1 cellular context compared by ENCODE assay signal in genomic region chr11:22792497-22792896, GRCh38.
TF ChIP-seq lines count a peak whose summit lies in the region.

No MANE protein-coding gene starts in this region.

TF ChIP-seq in GM23338, 12 proteins besides CTCF, POLR2A, EP300 and RAD21 (continued from another document):
- TF ChIP-seq ETS1 (IDR thresholded peaks at IDR 0.05): no peak
- no peak for TF ChIP-seq EZH2 (IDR thresholded peaks at IDR 0.05; ENCODE audit: low read depth, unreplicated experiment)
- no peak for TF ChIP-seq CREB1 (CRISPR knock-in tag; IDR thresholded peaks at IDR 0.05; ENCODE audit: low read depth)
- TF ChIP-seq ZNF462 (CRISPR knock-in tag; IDR thresholded peaks at IDR 0.05): no peak
TF ChIP-seq in GM23338: peak in this region for 0.
